13 cellular contexts compared by ENCODE assay signal in genomic region chr9:33187519-33188218, GRCh38. TPM values are rescaled to one million over a fixed set of nuclear protein-coding genes. Genes with fewer than 3 reads are reported as not detected.
DNase-seq lines count a peak whose midpoint lies in the region; ATAC-seq and TF ChIP-seq lines count a peak whose summit lies in the region.
"Had no signal": no experiment of that assay in that cellular context is flagged by ENCODE, and none has a peak within 500 bp of the region (broad histone marks: within the 10 kb centered on the region; RNA-seq: fewer than 3 reads in every experiment).

No MANE protein-coding gene starts in this region.

- intact Hi-C loops in gastrocnemius medialis (cut with DNase I; ENCODE audit: low total_unique reads) = loop anchor here (2.0 to 5.0 kb wide), 2 partner anchors 15 to 35 kb away; no protein-coding TSS in a partner anchor
- intact Hi-C loops in activated naive CD4-positive, alpha-beta T cell treated with anti-CD3 and anti-CD28 coated beads for 36 hours (cut with micrococcal nuclease) = no loop called here

- H3K4me1 ChIP-seq in RWPE2 (ENCODE audit: insufficient read depth, poor library complexity, severe bottlenecking) = peaks cover 31% of the 10 kb centered on the region
- H3K4me1 ChIP-seq in gastroesophageal sphincter = peaks cover 0 to 49% (median 10%) of the 10 kb centered on the region in 3 donors
- H3K4me1 ChIP-seq in gastrocnemius medialis = peaks cover 31 to 34% of the 10 kb centered on the region in 2 donors

- 43% methylated on average over 4 of the region's 7 CpGs; no CpG with 5 or more reads in 1 of the 2 donors for WGBS in gastroesophageal sphincter (ENCODE audit: low coverage in 1 of 2), 2 donors

- H3K4me3 ChIP-seq in RWPE2 (ENCODE audit: severe bottlenecking) = no peak overlapping the region
- H3K4me3 ChIP-seq in gastroesophageal sphincter = no peak overlapping the region
- H3K4me3 ChIP-seq in gastrocnemius medialis = no peak overlapping the region

- in situ Hi-C loops in gastrocnemius medialis (cut with MboI; ENCODE audit: low sequenced_read_pairs in 4 of 4) = no loop called here

- no peak overlapping the region for H3K4me3 Mint-ChIP-seq in activated naive CD4-positive, alpha-beta T cell treated with anti-CD3 and anti-CD28 coated beads for 36 hours
- H3K4me3 Mint-ChIP-seq: activated naive CD8-positive, alpha-beta T cell treated with anti-CD3 and anti-CD28 coated beads, Interleukin-2, amount 10 ng/mL, durations not matched to agents 7 days and 5 days had no signal

- no peaks in the 10 kb centered on the region for H3K36me3 Mint-ChIP-seq in activated naive CD4-positive, alpha-beta T cell treated with anti-CD3 and anti-CD28 coated beads for 36 hours (ENCODE audit: low read depth)
- H3K36me3 Mint-ChIP-seq: activated naive CD8-positive, alpha-beta T cell treated with anti-CD3 and anti-CD28 coated beads, Interleukin-2, amount 10 ng/mL, durations not matched to agents 7 days and 5 days had no signal

- H3K36me3 ChIP-seq in RWPE2 (ENCODE audit: low read depth) (no peaks in the 10 kb centered on the region), gastroesophageal sphincter (no peaks in the 10 kb centered on the region), gastrocnemius medialis (no peaks in the 10 kb centered on the region)

- no peaks in the 10 kb centered on the region for H3K9me3 Mint-ChIP-seq in activated naive CD4-positive, alpha-beta T cell treated with anti-CD3 and anti-CD28 coated beads for 36 hours
- H3K9me3 Mint-ChIP-seq: activated naive CD8-positive, alpha-beta T cell treated with anti-CD3 and anti-CD28 coated beads, Interleukin-2, amount 10 ng/mL, durations not matched to agents 7 days and 5 days had no signal

- no peaks in the 10 kb centered on the region for H3K9me3 ChIP-seq in RWPE2 (ENCODE audit: severe bottlenecking)
- H3K9me3 ChIP-seq in gastroesophageal sphincter = no peaks in the 10 kb centered on the region
- no peaks in the 10 kb centered on the region for H3K9me3 ChIP-seq in gastrocnemius medialis

- peak overlapping the region; percentile 51 for H3K27ac ChIP-seq in RWPE2 (ENCODE audit: poor library complexity, severe bottlenecking)
- H3K27ac ChIP-seq in gastroesophageal sphincter = peak overlapping the region in 2 of 4 donors; percentile 2 to 36
- H3K27ac ChIP-seq in gastrocnemius medialis = peak overlapping the region; percentile 66 to 76 (median 70)

- DNase-seq in EH (ENCODE audit: low read depth) (peak; percentile 88), RWPE2 (ENCODE audit: low spot score) (no peak), gastrocnemius medialis (peak; percentile 51 to 75), erythroblast (lab: John Stamatoyannopoulos, UW) (no peak), glomerular visceral epithelial cell (ENCODE audit: extremely low spot score) (no peak)
- DNase-seq in activated naive CD4-positive, alpha-beta T cell treated with anti-CD3 and anti-CD28 coated beads for 36 hours = no peak
- DNase-seq: activated naive CD8-positive, alpha-beta T cell treated with anti-CD3 and anti-CD28 coated beads, Interleukin-2, amount 10 ng/mL, durations not matched to agents 7 days and 5 days; Calu3 had no signal

- peak; percentile 37; the same call in 2 of the 3 replicates for ATAC-seq in RWPE2 (ENCODE audit: low read depth)
- peak; percentile 66 for ATAC-seq in gastroesophageal sphincter
- peak; percentile 95 for ATAC-seq in gastrocnemius medialis
- ATAC-seq in HG03342 (IDR thresholded peaks at IDR 0.05; ENCODE audit: unreplicated experiment) = no peak
- ATAC-seq: Panc1 had no signal

- CTCF ChIA-PET in activated naive CD4-positive, alpha-beta T cell treated with anti-CD3 and anti-CD28 coated beads for 36 hours (lab: Charles Lee) = interaction anchor here (1.0 to 1.9 kb wide), 3 partner anchors 14 to 39 kb away, joined by 3 to 5 read pairs (median 4); no protein-coding TSS in a partner anchor

- no peak overlapping the region for H3K27ac Mint-ChIP-seq in activated naive CD4-positive, alpha-beta T cell treated with anti-CD3 and anti-CD28 coated beads for 36 hours
- H3K27ac Mint-ChIP-seq: activated naive CD8-positive, alpha-beta T cell treated with anti-CD3 and anti-CD28 coated beads, Interleukin-2, amount 10 ng/mL, durations not matched to agents 7 days and 5 days had no signal

- TF ChIP-seq CTCF in RWPE2 (IDR thresholded peaks at IDR 0.05; ENCODE audit: poor library complexity, severe bottlenecking) (no peak), gastroesophageal sphincter (IDR thresholded peaks at IDR 0.05) (no peak), gastrocnemius medialis (IDR thresholded peaks at IDR 0.05 in 4 of 5, conservative IDR thresholded peaks at IDR 0.05 in 1 of 5) (no peak)

- TF ChIP-seq POLR2A in gastroesophageal sphincter (IDR thresholded peaks at IDR 0.05) = no peak
- no peak for TF ChIP-seq POLR2A in gastrocnemius medialis (IDR thresholded peaks at IDR 0.05)
- no peak for TF ChIP-seq POLR2A in erythroblast (IDR thresholded peaks at IDR 0.05; ENCODE audit: low read length)

- no peaks in the 10 kb centered on the region for H3K27me3 Mint-ChIP-seq in activated naive CD4-positive, alpha-beta T cell treated with anti-CD3 and anti-CD28 coated beads for 36 hours (ENCODE audit: low read depth)

- H3K27me3 ChIP-seq in RWPE2 (ENCODE audit: insufficient read depth, poor library complexity, severe bottlenecking) (no peaks in the 10 kb centered on the region), gastroesophageal sphincter (no peaks in the 10 kb centered on the region), gastrocnemius medialis (no peaks in the 10 kb centered on the region)

- peaks cover 15% of the 10 kb centered on the region for H3K4me1 Mint-ChIP-seq in activated naive CD4-positive, alpha-beta T cell treated with anti-CD3 and anti-CD28 coated beads for 36 hours (ENCODE audit: low read depth)

- TF ChIP-seq EP300 in gastroesophageal sphincter (IDR thresholded peaks at IDR 0.05) = no peak

RNA-seq across cellular contexts. Expression of gene B4GALT1, which starts 20.5 kb away (rescaled TPM):
- 10 to 100 TPM; 22.9 to 43.3 (median 31.0) TPM for total RNA-seq in gastroesophageal sphincter
- total RNA-seq in gastrocnemius medialis = 10 to 100 TPM; 24.2 to 56.2 (median 42.7) TPM
- 10 to 100 TPM; 42.8 to 44.1 TPM for total RNA-seq in activated naive CD4-positive, alpha-beta T cell treated with anti-CD3 and anti-CD28 coated beads for 36 hours

RNA-seq across cellular contexts. Expression of gene SPINK4, which starts 52.3 kb away (rescaled TPM):
- total RNA-seq in gastroesophageal sphincter = not detected
- total RNA-seq in gastrocnemius medialis = not detected
- total RNA-seq in activated naive CD4-positive, alpha-beta T cell treated with anti-CD3 and anti-CD28 coated beads for 36 hours = not detected
- total RNA-seq: activated naive CD8-positive, alpha-beta T cell treated with anti-CD3 and anti-CD28 coated beads, Interleukin-2, amount 10 ng/mL, durations not matched to agents 7 days and 5 days; Calu3; glomerular endothelial cell; osteocyte had no signal

Comparison
In these comparisons a context has a peak if more than half of its experiments do, and no peak if none do; other contexts are left out.
1. DNase-seq: peak in EH (single experiment) and gastrocnemius medialis (2 of 2); none in RWPE2 (single experiment), erythroblast (0 of 2), glomerular visceral epithelial cell (single experiment) and activated naive CD4-positive, alpha-beta T cell treated with anti-CD3 and anti-CD28 coated beads for 36 hours (single experiment).